ENCODE assay signal across 18 cellular contexts in the genomic region with DNA sequence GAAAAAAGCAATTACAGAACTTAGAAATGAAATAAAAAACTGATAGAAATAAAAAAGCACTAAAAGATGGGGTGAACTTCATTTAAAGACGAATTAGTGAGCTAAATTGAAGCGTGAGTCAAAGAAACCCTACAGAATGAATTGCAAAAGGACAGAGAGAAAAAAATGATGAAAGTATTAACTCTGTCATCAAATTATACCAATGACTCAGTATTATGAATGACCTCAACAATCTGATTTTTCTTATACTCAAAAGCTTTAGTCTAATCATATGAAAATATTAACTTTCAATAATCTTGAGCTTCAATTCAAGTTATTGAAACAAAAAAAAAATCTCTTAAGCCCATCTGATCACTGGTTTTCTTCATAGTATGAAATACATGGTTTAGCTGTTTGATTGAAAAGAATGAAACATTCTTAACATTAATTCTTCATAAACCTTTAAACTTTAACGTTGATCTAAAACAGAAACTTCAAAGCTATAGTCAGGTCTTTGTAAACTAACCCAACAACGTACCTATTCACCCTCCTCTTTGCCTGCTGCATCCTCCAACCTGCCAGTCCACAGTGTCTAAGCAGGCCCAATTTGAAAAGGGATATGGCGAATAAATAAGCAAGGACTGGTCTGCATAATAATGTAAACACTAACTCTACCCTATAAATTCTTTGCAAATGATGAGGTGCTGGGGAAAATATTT.
"Had no signal": no experiment of that assay in that cellular context is flagged by ENCODE, and none has a peak within 500 bp of the region (broad histone marks: within the 10 kb centered on the region; RNA-seq: fewer than 3 reads in every experiment).

No MANE protein-coding gene starts in this region.

- H3K4me1 ChIP-seq: upper lobe of right lung had no signal

- ATAC-seq: activated T-helper 17 cell treated with anti-CD3 and anti-CD28 coated beads, Interleukin-2, amount 50 U/mL, for 72 hours; left ventricle myocardium superior; upper lobe of right lung had no signal

- H3K27ac ChIP-seq: adrenal gland, sigmoid colon, testis, upper lobe of right lung had no signal

- H3K27me3 ChIP-seq: adrenal gland, sigmoid colon, testis, upper lobe of right lung had no signal

- FAIRE-seq: kidney, TTC549 had no signal

- H3K9me3 ChIP-seq: adrenal gland, sigmoid colon, testis, upper lobe of right lung had no signal

- H3K36me3 ChIP-seq: adrenal gland, sigmoid colon, upper lobe of right lung had no signal

- DNase-seq: activated CD4-positive, alpha-beta T cell treated with anti-CD3 and anti-CD28 coated beads, Interleukin-2, amount 10 ng/mL, durations not matched to agents 7 days and 5 days; activated CD4-positive, CD25-positive, alpha-beta regulatory T cell; activated naive CD4-positive, alpha-beta T cell treated with anti-CD3 and anti-CD28 coated beads, Interleukin-2, amount 10 ng/mL, durations not matched to agents 7 days and 5 days; activated T-cell treated with anti-CD3 and anti-CD28 coated beads for 4 hours; adrenal gland; dermis blood vessel endothelial cell; head of caudate nucleus; kidney; left ventricle myocardium superior; mesendoderm; sigmoid colon; stimulated activated CD4-positive, alpha-beta T cell treated with anti-CD3 and anti-CD28 coated beads, Interleukin-2, amount 100 ng/mL, for 48 hours; stimulated activated CD8-positive, alpha-beta memory T cell treated with anti-CD3 and anti-CD28 coated beads, Interleukin-4, amount 100 ng/mL, for 48 hours; T-helper 2 cell; testis; upper lobe of right lung had no signal

- H3K4me3 ChIP-seq: adrenal gland, sigmoid colon, testis, upper lobe of right lung had no signal
